In genomic region chr16:425740-426114, GRCh38 we compare ENCODE assay signal across 8 cellular contexts. TPM values are rescaled to one million over a fixed set of nuclear protein-coding genes. Genes with fewer than 3 reads are reported as not detected.
A peak's percentile ranks its signal among the peaks of the same experiment; 100 is the strongest.
DNase-seq lines count a peak whose midpoint lies in the region; ATAC-seq, FAIRE-seq and TF ChIP-seq lines count a peak whose summit lies in the region.

No MANE protein-coding gene starts in this region.

- no peaks in the 10 kb centered on the region for H3K36me3 ChIP-seq in HUES64 (ENCODE audit: insufficient read depth, low read length)
- H3K36me3 ChIP-seq in GM12878 (ENCODE audit: control insufficient read depth in 2 of 2, insufficient read depth in 2 of 2, low read length in 1 of 2) = no peaks in the 10 kb centered on the region
- peaks cover 3% of the 10 kb centered on the region in 2 experiments for H3K36me3 ChIP-seq in mesenchymal stem cell (ENCODE audit: control insufficient read depth in 1 of 2, insufficient read depth in 2 of 2, low read depth in 1 of 2, low read length in 2 of 2)
- H3K36me3 ChIP-seq in upper lobe of right lung = no peaks in the 10 kb centered on the region

- H3K4me1 ChIP-seq in HUES64 (ENCODE audit: insufficient read depth, low read length) (peaks cover 5% of the 10 kb centered on the region; the same call in 1 of the 2 replicates), GM12878 (ENCODE audit: control insufficient read depth, insufficient read depth, low read length) (peaks cover 15% of the 10 kb centered on the region), mesenchymal stem cell (ENCODE audit: control insufficient read depth, insufficient read depth, low read depth, low read length) (peaks cover 28% of the 10 kb centered on the region), upper lobe of right lung (peaks cover 25% of the 10 kb centered on the region)

- TF ChIP-seq POLR2A in GM12878 (IDR thresholded peaks at IDR 0.05; ENCODE audit: low read depth, low read length) = no peak; the same call in 1 of the 2 replicates

- no peak overlapping the region for H2BK5ac ChIP-seq in mesenchymal stem cell (ENCODE audit: low read depth, low read length, poor library complexity, severe bottlenecking)

- H2AK5ac ChIP-seq in mesenchymal stem cell (ENCODE audit: low read length, severe bottlenecking) = no peak overlapping the region

- H3K9ac ChIP-seq in HUES64 (ENCODE audit: low read depth, low read length) (peak overlapping the region; percentile 75), GM12878 (ENCODE audit: control insufficient read depth, insufficient read depth, low read length) (peak overlapping the region; percentile 36; the same call in 1 of the 2 replicates), mesenchymal stem cell (ENCODE audit: low read length) (no peak overlapping the region)

- no peak overlapping the region for H3K27ac ChIP-seq in HUES64 (ENCODE audit: low read depth, low read length)
- no peak overlapping the region for H3K27ac ChIP-seq in GM12878 (ENCODE audit: control insufficient read depth, insufficient read depth)
- H3K27ac ChIP-seq in mesenchymal stem cell (ENCODE audit: low read length, poor library complexity, severe bottlenecking) = no peak overlapping the region
- H3K27ac ChIP-seq in upper lobe of right lung = peak overlapping the region; percentile 92

- SMC1A ChIA-PET in GM12878 (lab: Charles Lee; ENCODE audit: uncharacterized antibody, unreplicated experiment) = no interaction called here

- peak overlapping the region; percentile 52 for H2BK15ac ChIP-seq in mesenchymal stem cell (ENCODE audit: low read depth, poor library complexity, severe bottlenecking)

- H3K14ac ChIP-seq in mesenchymal stem cell (ENCODE audit: low read length in 2 of 2) = no peak overlapping the region

- BruUV-seq in GM12878 (replicated peaks; lab: Mats Ljungman, UMichigan) = no TSS peak

- H2AFZ ChIP-seq in GM12878 (ENCODE audit: control insufficient read depth, low read depth, low read length) (no peak overlapping the region), mesenchymal stem cell (ENCODE audit: low read depth, low read length) (no peak overlapping the region)

- H3K4me2 ChIP-seq in GM12878 (ENCODE audit: control insufficient read depth, insufficient read depth) = no peak overlapping the region
- peak overlapping the region; percentile 99 for H3K4me2 ChIP-seq in mesenchymal stem cell (ENCODE audit: low read length, poor library complexity, severe bottlenecking)

- in situ Hi-C loops in GM12878 (cut with MboI) = no loop called here

- H3K9me3 ChIP-seq in HUES64 (ENCODE audit: insufficient read depth, low read depth, low read length) (no peaks in the 10 kb centered on the region), GM12878 (replicated peaks; ENCODE audit: control insufficient read depth, insufficient read depth, low read length) (no peaks in the 10 kb centered on the region), mesenchymal stem cell (ENCODE audit: control insufficient read depth, low read length) (no peaks in the 10 kb centered on the region), upper lobe of right lung (no peaks in the 10 kb centered on the region)

- peaks cover 22% of the 10 kb centered on the region for H3K79me1 ChIP-seq in mesenchymal stem cell (replicated peaks; ENCODE audit: low read length, poor library complexity, severe bottlenecking)

- ATAC-seq in GM21423 (IDR thresholded peaks at IDR 0.05; ENCODE audit: unreplicated experiment) = peak; percentile 18
- peak; percentile 62 for ATAC-seq in GM12878
- peak; percentile 37 for ATAC-seq in upper lobe of right lung

- H4K91ac ChIP-seq in mesenchymal stem cell (ENCODE audit: low read length) = peak overlapping the region; percentile 27

- POLR2A ChIA-PET in GM12878 (lab: Charles Lee) = interaction anchor here (0.7 to 1.1 kb wide), 2 partner anchors 76 to 101 kb away, joined by 3 read pairs; no protein-coding TSS in a partner anchor

- no peak for TF ChIP-seq RAD21 in GM12878 (IDR thresholded peaks at IDR 0.05; ENCODE audit: insufficient read depth, low read depth, low read length)

- peak overlapping the region; percentile 62 to 82 for H3K18ac ChIP-seq in mesenchymal stem cell (ENCODE audit: low read depth in 1 of 2, low read length in 2 of 2)

- no peaks in the 10 kb centered on the region for H4K20me1 ChIP-seq in GM12878 (ENCODE audit: control insufficient read depth, insufficient read depth)

- peaks cover 11% of the 10 kb centered on the region for H3K79me2 ChIP-seq in GM12878 (ENCODE audit: control insufficient read depth, insufficient read depth, low read length)

- under 1% methylated on average over 63 of the region's 63 CpGs for WGBS in HUES64
- WGBS in GM12878 (ENCODE audit: insufficient coverage, insufficient replicate concordance, low lambda C conversion rate, missing lambda C conversion rate) = under 1% methylated on average over 24 of the region's 63 CpGs
- WGBS in mesenchymal stem cell = 2% methylated on average over 18 of the region's 63 CpGs

- TF ChIP-seq EP300 in GM12878 (IDR thresholded peaks at IDR 0.05; ENCODE audit: borderline replicate concordance in 1 of 2, control insufficient read depth in 1 of 2, low read depth in 2 of 2, low read length in 2 of 2) = no peak

- TF ChIP-seq CTCF in GM12878 (IDR thresholded peaks at IDR 0.05 in 2 of 3, conservative IDR thresholded peaks at IDR 0.05 in 1 of 3; ENCODE audit: control insufficient read depth in 2 of 3, extremely low read depth in 1 of 3, insufficient read depth in 1 of 3, low read depth in 3 of 3, low read length in 3 of 3) = no peak
- no peak for TF ChIP-seq CTCF in upper lobe of right lung (IDR thresholded peaks at IDR 0.05)

- peak overlapping the region; percentile 49 for H2BK120ac ChIP-seq in mesenchymal stem cell (ENCODE audit: low read depth, low read length)

- no peak overlapping the region for H2BK12ac ChIP-seq in mesenchymal stem cell (ENCODE audit: low read length in 2 of 2)

- CTCF ChIA-PET in GM12878 (lab: Yijun Ruan, JAX) = no interaction called here

- H4K8ac ChIP-seq in mesenchymal stem cell (ENCODE audit: low read length) = no peak overlapping the region

- H3K4me3 ChIP-seq in HUES64 (ENCODE audit: low read length) = peak overlapping the region; percentile 79
- peak overlapping the region; percentile 65 for H3K4me3 ChIP-seq in GM12878
- peak overlapping the region in 1 of 2 experiments; percentile 76 for H3K4me3 ChIP-seq in mesenchymal stem cell (ENCODE audit: insufficient read depth in 1 of 2, low read depth in 1 of 2, low read length in 2 of 2)
- peak overlapping the region; percentile 82 for H3K4me3 ChIP-seq in upper lobe of right lung

- intact Hi-C loops in GM12878 (cut with micrococcal nuclease; ENCODE audit: unreplicated experiment) = no loop called here
- intact Hi-C loops in upper lobe of right lung (cut with DNase I) = no loop called here

- H3K4ac ChIP-seq in mesenchymal stem cell (ENCODE audit: low read depth in 1 of 2, low read length in 2 of 2) = peak overlapping the region; percentile 56 to 64

- DNase-seq in COLO668 (lab: John Stamatoyannopoulos, UW; ENCODE audit: unreplicated experiment) (peak; percentile 63), GM12878 (ENCODE audit: low read depth, low spot score) (no peak), mesenchymal stem cell (peak; percentile 7), upper lobe of right lung (no peak), KG1 (lab: John Stamatoyannopoulos, UW) (no peak), NCI-H446 treated with DMSO at 0.1 percent for 48 hours (lab: John Stamatoyannopoulos, UW) (no peak)

- H3K23ac ChIP-seq in mesenchymal stem cell (ENCODE audit: low read length in 2 of 2) = peak overlapping the region in 1 of 2 experiments; percentile 93

- H3K27me3 ChIP-seq in HUES64 (ENCODE audit: insufficient read depth, low read length) (peaks cover 37% of the 10 kb centered on the region), GM12878 (replicated peaks in 1 of 2; ENCODE audit: control insufficient read depth in 2 of 2, insufficient read depth in 2 of 2, low read length in 1 of 2) (peaks cover 0 to 3% of the 10 kb centered on the region in 2 experiments; a peak in 1 of 4 replicates), mesenchymal stem cell (ENCODE audit: control insufficient read depth in 1 of 2, insufficient read depth in 1 of 2, low read length in 2 of 2) (no peaks in the 10 kb centered on the region), upper lobe of right lung (no peaks in the 10 kb centered on the region)

- FAIRE-seq in GM12878 (lab: Jason Lieb, UNC) = no peak

- RAD21 ChIA-PET in GM12878 (lab: Charles Lee; ENCODE audit: unreplicated experiment) = interaction anchor here (1.0 kb wide), 2 partner anchors 39 to 101 kb away, joined by 3 read pairs; partner anchors contain the start of gene CAPN15

RNA-seq across cellular contexts. Expression of gene RAB11FIP3, which starts 0.3 kb away (rescaled TPM):
- polyA plus RNA-seq in HUES64 (2013, experiment 1 of 2) = 20.1 TPM
- 17.1 TPM for polyA plus RNA-seq in HUES64 (2013, experiment 2 of 2)
- 79.4 and 83.5 TPM in 2 replicates for total RNA-seq in GM12878 (2013; cell fraction: nucleolus; rRNA removed)
- 11.3 and 11.4 TPM in 2 replicates for total RNA-seq in GM12878 (2014; rRNA removed)
- total RNA-seq in GM12878 (2014; rRNA removed; fragmentation: Illumina TruSeq; extraction: Trizol) = 9.1 and 9.8 TPM in 2 replicates
- total RNA-seq in GM12878 (2021) = 25.6 and 27.3 TPM in 2 replicates
- 5.8 TPM for polyA plus RNA-seq in GM12878 (2011; ENCODE audit: low read depth)
- 5.3 and 6.3 TPM in 2 replicates for polyA plus RNA-seq in GM12878 (2011; rRNA removed)
- polyA plus RNA-seq in GM12878 (2011; cell fraction: cytosol; rRNA removed) = 7.6 and 7.7 TPM in 2 replicates
- polyA plus RNA-seq in GM12878 (2011; cell fraction: nucleus; rRNA removed) = 34.2 and 58.7 TPM in 2 replicates
- polyA plus RNA-seq in GM12878 (2012) = 17.0 and 20.0 TPM in 2 replicates
- 3.3 and 9.2 TPM in 2 replicates for polyA plus RNA-seq in GM12878 (2014; fragmentation: Illumina TruSeq; extraction: Trizol)
- 1 to 10 TPM; 1.2 to 1.3 TPM for polyA plus RNA-seq in GM12878 (2014; fragmentation: Nextera tagmentation; extraction: Ambion mirVana)
- 17.1 and 22.4 TPM in 2 replicates for polyA plus RNA-seq in GM12878 (2014; rRNA removed)
- 1 to 10 TPM; 1.5 to 1.7 TPM for polyA plus RNA-seq in GM12878 (2016; fragmentation: Nextera tagmentation; extraction: Ambion mirVana)
- polyA minus RNA-seq in GM12878 (2011; rRNA and poly(A)+ RNA removed) = 7.0 and 16.6 TPM in 2 replicates
- polyA minus RNA-seq in GM12878 (2011; cell fraction: cytosol; rRNA and poly(A)+ RNA removed) = 7.1 and 7.3 TPM in 2 replicates
- polyA minus RNA-seq in GM12878 (2011; cell fraction: nucleus; rRNA and poly(A)+ RNA removed) = 8.1 and 17.4 TPM in 2 replicates
- 15.0 TPM for polyA plus RNA-seq in mesenchymal stem cell (2013, experiment 1 of 2)
- 14.4 TPM for polyA plus RNA-seq in mesenchymal stem cell (2013, experiment 2 of 2)
- 44.1 TPM for total RNA-seq in upper lobe of right lung

RNA-seq across cellular contexts. Expression of gene DECR2, which starts 24.0 kb away (rescaled TPM):
- 12.8 TPM for polyA plus RNA-seq in HUES64 (2013, experiment 1 of 2)
- 15.0 TPM for polyA plus RNA-seq in HUES64 (2013, experiment 2 of 2)
- 5.9 and 9.1 TPM in 2 replicates for total RNA-seq in GM12878 (2013; cell fraction: nucleolus; rRNA removed)
- total RNA-seq in GM12878 (2014; rRNA removed) (7.2 and 8.0 TPM in 2 replicates), GM12878 (2014; rRNA removed; fragmentation: Illumina TruSeq; extraction: Trizol) (4.0 and 4.7 TPM in 2 replicates), GM12878 (2021) (13.0 and 13.1 TPM in 2 replicates), upper lobe of right lung (14.2 TPM)
- 4.2 TPM for polyA plus RNA-seq in GM12878 (2011; ENCODE audit: low read depth)
- polyA plus RNA-seq in GM12878 (2011; rRNA removed) (2.0 TPM in 2 replicates), GM12878 (2014; fragmentation: Illumina TruSeq; extraction: Trizol) (2.9 and 3.1 TPM in 2 replicates), GM12878 (2014; fragmentation: Nextera tagmentation; extraction: Ambion mirVana) (1 to 10 TPM in 1 of 2 experiments, under 1 TPM in 1; 0.53 to 1.8 TPM), GM12878 (2014; rRNA removed) (20.3 and 21.5 TPM in 2 replicates), GM12878 (2016; fragmentation: Nextera tagmentation; extraction: Ambion mirVana) (10 to 100 TPM; 16.1 to 16.4 TPM)
- polyA plus RNA-seq in GM12878 (2011; cell fraction: cytosol; rRNA removed) = 4.1 and 7.0 TPM in 2 replicates
- polyA plus RNA-seq in GM12878 (2011; cell fraction: nucleus; rRNA removed) = 15.3 and 20.1 TPM in 2 replicates
- polyA plus RNA-seq in GM12878 (2012) = 5.8 and 8.8 TPM in 2 replicates
- polyA minus RNA-seq in GM12878 (2011; rRNA and poly(A)+ RNA removed) = 0.80 and 0.98 TPM in 2 replicates
- polyA minus RNA-seq in GM12878 (2011; cell fraction: cytosol; rRNA and poly(A)+ RNA removed) = 3.9 and 4.1 TPM in 2 replicates
- 1.5 and 2.6 TPM in 2 replicates for polyA minus RNA-seq in GM12878 (2011; cell fraction: nucleus; rRNA and poly(A)+ RNA removed)
- 21.5 TPM for polyA plus RNA-seq in mesenchymal stem cell (2013, experiment 1 of 2)
- polyA plus RNA-seq in mesenchymal stem cell (2013, experiment 2 of 2) = 21.2 TPM

RNA-seq across cellular contexts. Expression of gene NME4, which starts 28.7 kb away (rescaled TPM):
- 240 TPM for polyA plus RNA-seq in HUES64 (2013, experiment 1 of 2)
- polyA plus RNA-seq in HUES64 (2013, experiment 2 of 2) = 284 TPM
- total RNA-seq in GM12878 (2013; cell fraction: nucleolus; rRNA removed) = 20.8 and 21.3 TPM in 2 replicates
- 123 and 142 TPM in 2 replicates for total RNA-seq in GM12878 (2014; rRNA removed)
- total RNA-seq in GM12878 (2014; rRNA removed; fragmentation: Illumina TruSeq; extraction: Trizol) = 60.4 and 63.0 TPM in 2 replicates
- 133 and 141 TPM in 2 replicates for total RNA-seq in GM12878 (2021)
- 39.2 TPM for polyA plus RNA-seq in GM12878 (2011; ENCODE audit: low read depth)
- 5.0 and 11.1 TPM in 2 replicates for polyA plus RNA-seq in GM12878 (2011; rRNA removed)
- polyA plus RNA-seq in GM12878 (2011; cell fraction: cytosol; rRNA removed) = 14.1 and 21.2 TPM in 2 replicates
- 11.7 and 12.6 TPM in 2 replicates for polyA plus RNA-seq in GM12878 (2011; cell fraction: nucleus; rRNA removed)
- 101 and 103 TPM in 2 replicates for polyA plus RNA-seq in GM12878 (2012)
- polyA plus RNA-seq in GM12878 (2014; fragmentation: Illumina TruSeq; extraction: Trizol) = 28.2 and 60.5 TPM in 2 replicates
- polyA plus RNA-seq in GM12878 (2014; fragmentation: Nextera tagmentation; extraction: Ambion mirVana) = 10 to 100 TPM; 11.0 to 15.3 TPM
- 235 and 245 TPM in 2 replicates for polyA plus RNA-seq in GM12878 (2014; rRNA removed)
- 100 to 1,000 TPM; 132 to 161 TPM for polyA plus RNA-seq in GM12878 (2016; fragmentation: Nextera tagmentation; extraction: Ambion mirVana)
- polyA minus RNA-seq in GM12878 (2011; rRNA and poly(A)+ RNA removed) = 2.3 and 4.6 TPM in 2 replicates
- polyA minus RNA-seq in GM12878 (2011; cell fraction: cytosol; rRNA and poly(A)+ RNA removed) = 12.4 and 18.3 TPM in 2 replicates
- 1.5 and 2.6 TPM in 2 replicates for polyA minus RNA-seq in GM12878 (2011; cell fraction: nucleus; rRNA and poly(A)+ RNA removed)
- polyA plus RNA-seq in mesenchymal stem cell (2013, experiment 1 of 2) = 411 TPM
- polyA plus RNA-seq in mesenchymal stem cell (2013, experiment 2 of 2) = 395 TPM
- 45.6 TPM for total RNA-seq in upper lobe of right lung

RNA-seq across cellular contexts. Expression of gene PGAP6, which starts 43.9 kb away (rescaled TPM):
- 50.5 TPM for polyA plus RNA-seq in HUES64 (2013, experiment 1 of 2)
- polyA plus RNA-seq in HUES64 (2013, experiment 2 of 2) = 61.3 TPM
- 38.0 and 48.1 TPM in 2 replicates for total RNA-seq in GM12878 (2013; cell fraction: nucleolus; rRNA removed)
- 42.5 and 48.8 TPM in 2 replicates for total RNA-seq in GM12878 (2014; rRNA removed)
- 19.7 and 24.2 TPM in 2 replicates for total RNA-seq in GM12878 (2014; rRNA removed; fragmentation: Illumina TruSeq; extraction: Trizol)
- total RNA-seq in GM12878 (2021) = 40.7 and 43.5 TPM in 2 replicates
- 8.8 TPM for polyA plus RNA-seq in GM12878 (2011; ENCODE audit: low read depth)
- polyA plus RNA-seq in GM12878 (2011; rRNA removed) = 10.9 and 32.0 TPM in 2 replicates
- 87.8 and 103 TPM in 2 replicates for polyA plus RNA-seq in GM12878 (2011; cell fraction: cytosol; rRNA removed)
- 103 and 128 TPM in 2 replicates for polyA plus RNA-seq in GM12878 (2011; cell fraction: nucleus; rRNA removed)
- polyA plus RNA-seq in GM12878 (2012) = 28.8 and 33.5 TPM in 2 replicates
- 2.8 and 12.6 TPM in 2 replicates for polyA plus RNA-seq in GM12878 (2014; fragmentation: Illumina TruSeq; extraction: Trizol)
- 1 to 10 TPM in 1 of 2 experiments, under 1 TPM in 1; 0.76 to 2.9 TPM for polyA plus RNA-seq in GM12878 (2014; fragmentation: Nextera tagmentation; extraction: Ambion mirVana)
- polyA plus RNA-seq in GM12878 (2014; rRNA removed) = 44.4 and 58.3 TPM in 2 replicates
- polyA plus RNA-seq in GM12878 (2016; fragmentation: Nextera tagmentation; extraction: Ambion mirVana) = 1 to 10 TPM; 3.7 to 5.6 TPM
- 79.7 and 138 TPM in 2 replicates for polyA minus RNA-seq in GM12878 (2011; rRNA and poly(A)+ RNA removed)
- polyA minus RNA-seq in GM12878 (2011; cell fraction: cytosol; rRNA and poly(A)+ RNA removed) = 32.0 and 38.6 TPM in 2 replicates
- polyA minus RNA-seq in GM12878 (2011; cell fraction: nucleus; rRNA and poly(A)+ RNA removed) = 24.1 and 43.6 TPM in 2 replicates
- 84.3 TPM for polyA plus RNA-seq in mesenchymal stem cell (2013, experiment 1 of 2)
- polyA plus RNA-seq in mesenchymal stem cell (2013, experiment 2 of 2) = 88.5 TPM
- 65.2 TPM for total RNA-seq in upper lobe of right lung

RNA-seq across cellular contexts. Expression of gene MRPL28, which starts 55.4 kb away (rescaled TPM):
- 82.0 TPM for polyA plus RNA-seq in HUES64 (2013, experiment 1 of 2)
- 77.9 TPM for polyA plus RNA-seq in HUES64 (2013, experiment 2 of 2)
- total RNA-seq in GM12878 (2013; cell fraction: nucleolus; rRNA removed) = 15.1 and 16.4 TPM in 2 replicates
- total RNA-seq in GM12878 (2014; rRNA removed) (146 and 151 TPM in 2 replicates), GM12878 (2014; rRNA removed; fragmentation: Illumina TruSeq; extraction: Trizol) (70.1 and 75.0 TPM in 2 replicates), GM12878 (2021) (107 and 115 TPM in 2 replicates), upper lobe of right lung (39.0 TPM)
- 33.5 TPM for polyA plus RNA-seq in GM12878 (2011; ENCODE audit: low read depth)
- polyA plus RNA-seq in GM12878 (2011; rRNA removed) (74.1 and 113 TPM in 2 replicates), GM12878 (2014; fragmentation: Illumina TruSeq; extraction: Trizol) (33.3 and 105 TPM in 2 replicates), GM12878 (2014; fragmentation: Nextera tagmentation; extraction: Ambion mirVana) (10 to 100 TPM in 1 of 2 experiments, 1 to 10 TPM in 1; 1.6 to 17.9 TPM), GM12878 (2014; rRNA removed) (169 and 186 TPM in 2 replicates), GM12878 (2016; fragmentation: Nextera tagmentation; extraction: Ambion mirVana) (100 to 1,000 TPM; 165 to 185 TPM)
- polyA plus RNA-seq in GM12878 (2011; cell fraction: cytosol; rRNA removed) = 182 and 250 TPM in 2 replicates
- 108 and 155 TPM in 2 replicates for polyA plus RNA-seq in GM12878 (2011; cell fraction: nucleus; rRNA removed)
- polyA plus RNA-seq in GM12878 (2012) = 66.3 and 76.9 TPM in 2 replicates
- 49.0 and 63.2 TPM in 2 replicates for polyA minus RNA-seq in GM12878 (2011; rRNA and poly(A)+ RNA removed)
- 25.3 and 25.8 TPM in 2 replicates for polyA minus RNA-seq in GM12878 (2011; cell fraction: cytosol; rRNA and poly(A)+ RNA removed)
- polyA minus RNA-seq in GM12878 (2011; cell fraction: nucleus; rRNA and poly(A)+ RNA removed) = 11.0 and 16.1 TPM in 2 replicates
- polyA plus RNA-seq in mesenchymal stem cell (2013, experiment 1 of 2) = 82.6 TPM
- polyA plus RNA-seq in mesenchymal stem cell (2013, experiment 2 of 2) = 81.5 TPM

Comparison
In these comparisons a context has a peak if more than half of its experiments do, and no peak if none do; other contexts are left out.
1. DNase-seq: peak in COLO668 (single experiment) and mesenchymal stem cell (single experiment); none in GM12878 (single experiment), upper lobe of right lung (single experiment), KG1 (single experiment) and NCI-H446 treated with DMSO at 0.1 percent for 48 hours (single experiment).
2. Peak in every context shown above with its lines, with median percentiles within 50 percentile points of each other: ATAC-seq.